9 cellular contexts compared by ENCODE assay signal in genomic region chr10:103278862-103279298, GRCh38. TPM values are rescaled to one million over a fixed set of nuclear protein-coding genes. Genes with fewer than 3 reads are reported as not detected.
DNase-seq lines count a peak whose midpoint lies in the region; ATAC-seq and TF ChIP-seq lines count a peak whose summit lies in the region.
"Had no signal": no experiment of that assay in that cellular context is flagged by ENCODE, and none has a peak within 500 bp of the region (broad histone marks: within the 10 kb centered on the region; RNA-seq: fewer than 3 reads in every experiment).

No MANE protein-coding gene starts in this region.

- no peaks in the 10 kb centered on the region for H3K4me1 ChIP-seq in hepatocyte (ENCODE audit: insufficient read depth)

- H3K9me3 ChIP-seq in hepatocyte (ENCODE audit: low read depth): no peaks in the 10 kb centered on the region

- H3K79me2 ChIP-seq in hepatocyte: no peaks in the 10 kb centered on the region

- 4% methylated on average over 11 of the region's 11 CpGs for WGBS in hepatocyte (ENCODE audit: low lambda C conversion rate, missing lambda C conversion rate)

- peaks cover 70% of the 10 kb centered on the region for H3K27me3 ChIP-seq in hepatocyte

- H3K36me3 ChIP-seq in hepatocyte (replicated peaks; ENCODE audit: insufficient read depth, low read depth): no peaks in the 10 kb centered on the region

- no peak overlapping the region for H3K4me3 ChIP-seq in hepatocyte

- TF ChIP-seq CTCF in hepatocyte (IDR thresholded peaks at IDR 0.05; ENCODE audit: poor library complexity): no peak

- no peaks in the 10 kb centered on the region for H4K20me1 ChIP-seq in hepatocyte (ENCODE audit: insufficient read depth, poor library complexity, severe bottlenecking)

- DNase-seq in G401 (ENCODE audit: low spot score) (peak; percentile 40), NCI-H226 (peak; percentile 27), hepatocyte (ENCODE audit: low spot score) (peak; percentile 74), NCI-H1092 (lab: John Stamatoyannopoulos, UW) (no peak)
- peak; percentile 71 for DNase-seq in activated effector memory CD4-positive, alpha-beta T cell treated with anti-CD3 and anti-CD28 coated beads, Interleukin-2, amount 50 U/mL, for 16 hours
- peak in 2 of 3 experiments; percentile 20 to 46 for DNase-seq in stimulated activated CD4-positive, alpha-beta T cell treated with anti-CD3 and anti-CD28 coated beads, TNF-alpha, amount 100 ng/mL, for 24 hours (ENCODE audit: low read depth in 3 of 3)

- no peak overlapping the region for H2AFZ ChIP-seq in hepatocyte

- H3K4me2 ChIP-seq in hepatocyte: no peak overlapping the region

- no peak overlapping the region for H3K27ac ChIP-seq in hepatocyte

- in situ Hi-C loops in G401 (cut with HindIII; ENCODE audit: low sequenced_read_pairs): no loop called here

- no peak for ATAC-seq in HG02588 (IDR thresholded peaks at IDR 0.05; ENCODE audit: unreplicated experiment)
- no peak for ATAC-seq in activated CD4-positive, CD25-positive, alpha-beta regulatory T cell treated with anti-CD3 and anti-CD28 coated beads, Interleukin-2, amount 50 U/mL, for 24 hours

- H3K9me2 ChIP-seq in hepatocyte (replicated peaks; ENCODE audit: insufficient read depth): no peaks in the 10 kb centered on the region

RNA-seq across cellular contexts. Expression of gene INA, which starts 1.9 kb away (rescaled TPM):
- total RNA-seq in G401 (2014; rRNA removed; shearing (Covaris generic)): 26.6 and 41.8 TPM in 2 replicates
- total RNA-seq in hepatocyte: 0.16 and 0.93 TPM in 2 replicates
- 0.71 TPM in 1 of 2 replicates, not detected in the other for polyA plus RNA-seq in hepatocyte
- total RNA-seq: HT1080 had no signal

RNA-seq across cellular contexts. Expression of gene RPEL1, which starts 33.2 kb away (rescaled TPM):
- 0.03 and 0.06 TPM in 2 replicates for total RNA-seq in G401 (2014; rRNA removed; shearing (Covaris generic))
- 0.10 TPM in 1 of 2 replicates, not detected in the other for total RNA-seq in hepatocyte
- polyA plus RNA-seq in hepatocyte: not detected in 2 replicates
- total RNA-seq: HT1080 had no signal

Comparison
In these comparisons a context has a peak if more than half of its experiments do, and no peak if none do; other contexts are left out.
1. RNA of gene INA, which starts 1.9 kb away (total RNA-seq): 26.6 to 41.8 TPM in G401; 0.16 to 0.93 TPM in hepatocyte; every median in the first group is over 10 times any median in the second.